ENCODE assay signal across 17 cellular contexts in genomic region chr17:78089557-78090281, GRCh38. TPM values are rescaled to one million over a fixed set of nuclear protein-coding genes. Genes with fewer than 3 reads are reported as not detected.
DNase-seq lines count a peak whose midpoint lies in the region; ATAC-seq lines count a peak whose summit lies in the region.
"Had no signal": no experiment of that assay in that cellular context is flagged by ENCODE, and none has a peak within 500 bp of the region (broad histone marks: within the 10 kb centered on the region; RNA-seq: fewer than 3 reads in every experiment).

No MANE protein-coding gene starts in this region.

- no peaks in the 10 kb centered on the region for H3K27me3 Mint-ChIP-seq in activated naive CD4-positive, alpha-beta T cell treated with anti-CD3 and anti-CD28 coated beads, Interleukin-2, amount 50 U/mL, for 24 hours
- no peaks in the 10 kb centered on the region for H3K27me3 Mint-ChIP-seq in activated naive CD8-positive, alpha-beta T cell treated with anti-CD3 and anti-CD28 coated beads for 36 hours

- no peak for DNase-seq in activated naive CD4-positive, alpha-beta T cell treated with anti-CD3 and anti-CD28 coated beads, Interleukin-2, amount 50 U/mL, for 16 hours
- no peak for DNase-seq in activated naive CD8-positive, alpha-beta T cell treated with anti-CD3 and anti-CD28 coated beads for 36 hours
- no peak for DNase-seq in left lobe of liver (ENCODE audit: low spot score)
- DNase-seq in substantia nigra (lab: John Stamatoyannopoulos, UW) = no peak
- no peak for DNase-seq in activated T-cell treated with anti-CD3 and anti-CD28 coated beads, Interleukin-2, amount 50 U/mL, for 48 hours
- DNase-seq in HT-29 (ENCODE audit: low spot score) = no peak
- DNase-seq in DMS53 (lab: John Stamatoyannopoulos, UW) = no peak
- DNase-seq: amniotic stem cell; colonic mucosa; hypothalamus; nephron progenitor cell; SJCRH30; stimulated activated naive CD4-positive, alpha-beta T cell treated with Interleukin-2 at 50 U/mL for 16 hours had no signal

- H3K36me3 Mint-ChIP-seq in activated naive CD4-positive, alpha-beta T cell treated with anti-CD3 and anti-CD28 coated beads, Interleukin-2, amount 50 U/mL, for 24 hours = peaks cover 4% of the 10 kb centered on the region
- H3K36me3 Mint-ChIP-seq in activated naive CD8-positive, alpha-beta T cell treated with anti-CD3 and anti-CD28 coated beads for 36 hours = peaks cover 15% of the 10 kb centered on the region

- peak overlapping the region; percentile 43 for H3K27ac Mint-ChIP-seq in activated naive CD4-positive, alpha-beta T cell treated with anti-CD3 and anti-CD28 coated beads, Interleukin-2, amount 50 U/mL, for 24 hours
- peak overlapping the region; percentile 57 for H3K27ac Mint-ChIP-seq in activated naive CD8-positive, alpha-beta T cell treated with anti-CD3 and anti-CD28 coated beads for 36 hours
- H3K27ac Mint-ChIP-seq: nephron progenitor cell had no signal

- peaks cover 3% of the 10 kb centered on the region for H3K4me1 Mint-ChIP-seq in activated naive CD4-positive, alpha-beta T cell treated with anti-CD3 and anti-CD28 coated beads, Interleukin-2, amount 50 U/mL, for 24 hours
- H3K4me1 Mint-ChIP-seq in activated naive CD8-positive, alpha-beta T cell treated with anti-CD3 and anti-CD28 coated beads for 36 hours = peaks cover 14% of the 10 kb centered on the region
- H3K4me1 Mint-ChIP-seq: nephron progenitor cell had no signal

- no peaks in the 10 kb centered on the region for H3K9me3 Mint-ChIP-seq in activated naive CD4-positive, alpha-beta T cell treated with anti-CD3 and anti-CD28 coated beads, Interleukin-2, amount 50 U/mL, for 24 hours
- H3K9me3 Mint-ChIP-seq in activated naive CD8-positive, alpha-beta T cell treated with anti-CD3 and anti-CD28 coated beads for 36 hours = no peaks in the 10 kb centered on the region
- H3K9me3 Mint-ChIP-seq: nephron progenitor cell had no signal

- no peak overlapping the region for H3K4me3 Mint-ChIP-seq in activated naive CD4-positive, alpha-beta T cell treated with anti-CD3 and anti-CD28 coated beads, Interleukin-2, amount 50 U/mL, for 24 hours
- no peak overlapping the region for H3K4me3 Mint-ChIP-seq in activated naive CD8-positive, alpha-beta T cell treated with anti-CD3 and anti-CD28 coated beads for 36 hours
- H3K4me3 Mint-ChIP-seq: nephron progenitor cell had no signal

- ATAC-seq in left lobe of liver = peak; percentile 79
- ATAC-seq: esophagus mucosa had no signal

- peak overlapping the region; percentile 28 for H3K27ac ChIP-seq in substantia nigra (ENCODE audit: low read depth, low read length, poor library complexity, severe bottlenecking)
- H3K27ac ChIP-seq: colonic mucosa, sigmoid colon, SJCRH30 had no signal

RNA-seq across cellular contexts. Expression of gene TMC6, which starts 38.8 kb away (rescaled TPM):
- 100 to 1,000 TPM; 119 to 125 TPM for total RNA-seq in activated naive CD8-positive, alpha-beta T cell treated with anti-CD3 and anti-CD28 coated beads for 36 hours
- 14.6 TPM for total RNA-seq in left lobe of liver
- 236 and 238 TPM in 2 replicates for total RNA-seq in HT-29 (2014; rRNA removed; shearing (Covaris generic))

RNA-seq across cellular contexts. Expression of gene TMC8, which starts 40.9 kb away (rescaled TPM):
- 100 to 1,000 TPM; 133 to 136 TPM for total RNA-seq in activated naive CD8-positive, alpha-beta T cell treated with anti-CD3 and anti-CD28 coated beads for 36 hours
- total RNA-seq in left lobe of liver = 3.9 TPM
- 4.1 and 7.2 TPM in 2 replicates for total RNA-seq in HT-29 (2014; rRNA removed; shearing (Covaris generic))
- total RNA-seq: MCF 10A had no signal

RNA-seq across cellular contexts. Expression of gene C17orf99, which starts 56.5 kb away (rescaled TPM):
- total RNA-seq in activated naive CD8-positive, alpha-beta T cell treated with anti-CD3 and anti-CD28 coated beads for 36 hours = not detected
- not detected for total RNA-seq in left lobe of liver
- 0.20 TPM in 1 of 2 replicates, not detected in the other for total RNA-seq in HT-29 (2014; rRNA removed; shearing (Covaris generic))
- total RNA-seq: MCF 10A, sigmoid colon, SJCRH30 had no signal

Comparison
In these comparisons a context has a peak if more than half of its experiments do, and no peak if none do; other contexts are left out.
1. RNA of gene TMC8, which starts 40.9 kb away (total RNA-seq): 133 to 136 TPM in activated naive CD8-positive, alpha-beta T cell treated with anti-CD3 and anti-CD28 coated beads for 36 hours; 4.1 to 7.2 TPM in HT-29 and 3.9 TPM in left lobe of liver (single experiment); every median in the first group is over 10 times any median in the second.